In the genomic region with DNA sequence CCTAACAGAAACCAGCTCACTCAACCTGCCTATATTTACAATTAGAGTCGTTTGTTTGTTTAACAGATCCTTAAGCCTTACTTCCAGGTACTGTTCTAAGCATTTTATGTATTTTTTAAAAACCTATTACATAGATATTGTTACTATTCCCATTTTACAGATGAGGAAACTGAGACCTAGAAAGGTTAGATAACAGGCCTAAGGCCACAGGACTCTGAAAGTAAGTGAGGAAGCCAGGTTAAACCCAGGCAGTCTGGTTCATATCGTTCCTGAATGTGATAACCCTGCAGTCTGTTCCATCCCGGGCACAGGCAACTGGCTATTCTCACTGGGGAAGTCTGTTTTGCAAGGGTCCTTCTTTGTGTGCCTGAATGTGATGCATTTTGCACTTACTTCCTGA, we compare ENCODE assay signal across 18 cellular contexts.
DNase-seq lines count a peak whose midpoint lies in the region; ATAC-seq, FAIRE-seq and TF ChIP-seq lines count a peak whose summit lies in the region.
"Had no signal": no experiment of that assay in that cellular context is flagged by ENCODE, and none has a peak within 500 bp of the region (broad histone marks: within the 10 kb centered on the region; RNA-seq: fewer than 3 reads in every experiment).

No MANE protein-coding gene starts in this region.

- peak overlapping the region; percentile 82 for H3K4me3 Mint-ChIP-seq in HFFc6
- H3K4me3 Mint-ChIP-seq: CD4-positive, alpha-beta memory T cell had no signal

- no peak overlapping the region for H3K9ac ChIP-seq in fibroblast of lung (ENCODE audit: insufficient read depth, low read length)

- H3K27me3 Mint-ChIP-seq in HFFc6 (ENCODE audit: insufficient read depth) = no peaks in the 10 kb centered on the region; the same call in 1 of the 2 replicates
- H3K27me3 Mint-ChIP-seq: CD4-positive, alpha-beta memory T cell had no signal

- POLR2A ChIA-PET in A673 (lab: Charles Lee; ENCODE audit: low non-redundant PET) = no interaction called here

- WGBS in small intestine, 3 donors = 57 to 82% (median 62%) methylated on average over 3 of the region's 3 CpGs

- no peaks in the 10 kb centered on the region for H4K20me1 ChIP-seq in fibroblast of lung (ENCODE audit: control insufficient read depth, extremely low read depth, insufficient read depth, low read length)

- H3K9me3 ChIP-seq in A673 (ENCODE audit: low read depth, low read length, poor library complexity, severe bottlenecking) = peaks cover 8% of the 10 kb centered on the region
- H3K9me3 ChIP-seq in fibroblast of lung (ENCODE audit: control insufficient read depth, insufficient read depth, low read depth, low read length) = no peaks in the 10 kb centered on the region
- H3K9me3 ChIP-seq in small intestine (ENCODE audit: control insufficient read depth, low read depth) = no peaks in the 10 kb centered on the region
- H3K9me3 ChIP-seq: BE2C, HAP-1 had no signal

- ATAC-seq in stimulated activated naive CD8-positive, alpha-beta T cell treated with anti-CD3 and anti-CD28 coated beads, Interleukin-15, Interleukin-2, amounts not matched to agents 100 U/mL and 50 U/mL, for 24 hours = no peak

- H3K27ac ChIP-seq in A673 (ENCODE audit: low read depth, low read length, poor library complexity, severe bottlenecking) = peak overlapping the region; percentile 14
- no peak overlapping the region for H3K27ac ChIP-seq in fibroblast of lung (ENCODE audit: insufficient read depth, low read length)
- H3K27ac ChIP-seq in small intestine (ENCODE audit: low read depth in 1 of 2, low read length in 1 of 2) = no peak overlapping the region
- H3K27ac ChIP-seq: C4-2B had no signal

- H3K27ac Mint-ChIP-seq in HFFc6 = peak overlapping the region; percentile 94

- no TSS peak for BruUV-seq in A673 (replicated peaks; lab: Mats Ljungman, UMichigan)

- H3K36me3 ChIP-seq in A673 (ENCODE audit: insufficient read depth, low read length, poor library complexity, severe bottlenecking) (no peaks in the 10 kb centered on the region), fibroblast of lung (ENCODE audit: control insufficient read depth, insufficient read depth, low read length) (no peaks in the 10 kb centered on the region), small intestine (ENCODE audit: control insufficient read depth in 2 of 2, insufficient read depth in 2 of 2, low read length in 2 of 2) (no peaks in the 10 kb centered on the region)
- H3K36me3 ChIP-seq: BE2C, HAP-1 had no signal

- peaks cover 17% of the 10 kb centered on the region for H3K4me1 Mint-ChIP-seq in HFFc6 (ENCODE audit: low read depth)

- no peaks in the 10 kb centered on the region for H3K79me2 ChIP-seq in fibroblast of lung (ENCODE audit: control insufficient read depth, insufficient read depth, low read length)

- CTCF ChIA-PET in A673 (lab: Charles Lee) = no interaction called here

- H3K4me2 ChIP-seq in fibroblast of lung (ENCODE audit: extremely low read depth, insufficient read depth, low read length) = peak overlapping the region; percentile 58

- H2AFZ ChIP-seq in fibroblast of lung (ENCODE audit: low read length) = no peak overlapping the region

- TF ChIP-seq CTCF in A673 (conservative IDR thresholded peaks at IDR 0.05; ENCODE audit: low read depth, low read length) (no peak), HFFc6 (IDR thresholded peaks at IDR 0.05) (no peak), fibroblast of lung (conservative IDR thresholded peaks at IDR 0.05 in 1 of 2, IDR thresholded peaks at IDR 0.05 in 1 of 2; ENCODE audit: low read depth in 1 of 2, low read length in 2 of 2) (no peak)

- peaks cover 10% of the 10 kb centered on the region for H3K36me3 Mint-ChIP-seq in HFFc6 (ENCODE audit: low read depth)

- FAIRE-seq in small intestine (lab: Jason Lieb, UNC) = no peak
- FAIRE-seq: D721Med, GM19239, H1, HTR-8/SVneo had no signal

- no peaks in the 10 kb centered on the region for H3K27me3 ChIP-seq in A673 (replicated peaks; ENCODE audit: insufficient read depth, low read depth, low read length, poor library complexity)
- no peaks in the 10 kb centered on the region for H3K27me3 ChIP-seq in fibroblast of lung (ENCODE audit: control insufficient read depth, insufficient read depth, low read length)
- no peaks in the 10 kb centered on the region for H3K27me3 ChIP-seq in small intestine (ENCODE audit: control insufficient read depth in 2 of 2, insufficient read depth in 2 of 2, low read length in 2 of 2)
- H3K27me3 ChIP-seq: BE2C had no signal

- H3K4me1 ChIP-seq in A673 (ENCODE audit: insufficient read depth, low read length, poor library complexity, severe bottlenecking) (peaks cover 4% of the 10 kb centered on the region), fibroblast of lung (ENCODE audit: control insufficient read depth, extremely low read depth, insufficient read depth, low read length) (no peaks in the 10 kb centered on the region), small intestine (ENCODE audit: control insufficient read depth in 2 of 2, insufficient read depth in 1 of 2, low read depth in 1 of 2, low read length in 1 of 2) (no peaks in the 10 kb centered on the region)
- H3K4me1 ChIP-seq: BE2C, HAP-1 had no signal

- peaks cover 10% of the 10 kb centered on the region for H3K9me3 Mint-ChIP-seq in HFFc6

- H3K4me3 ChIP-seq in A673 (ENCODE audit: low read depth, low read length, poor library complexity, severe bottlenecking) = no peak overlapping the region
- H3K4me3 ChIP-seq in fibroblast of lung (replicated peaks in 1 of 4; ENCODE audit: control extremely low read depth in 1 of 4, insufficient read depth in 1 of 4, low read depth in 3 of 4, low read length in 4 of 4) = no peak overlapping the region
- H3K4me3 ChIP-seq in small intestine (ENCODE audit: low read depth in 1 of 2, low read length in 2 of 2) = no peak overlapping the region
- H3K4me3 ChIP-seq: HAP-1 had no signal

- intact Hi-C loops in A673 (cut with micrococcal nuclease; ENCODE audit: unreplicated experiment) = no loop called here

- DNase-seq in A673 (ENCODE audit: low spot score) (no peak), HFFc6 (no peak), amniotic epithelial cell (ENCODE audit: low read depth) (peak; percentile 18), fibroblast of lung (ENCODE audit: low read depth in 2 of 2) (no peak), small intestine (no peak), DMS 273 (lab: John Stamatoyannopoulos, UW; ENCODE audit: unreplicated experiment) (no peak)
- no peak for DNase-seq in stimulated activated naive CD8-positive, alpha-beta T cell treated with anti-CD3 and anti-CD28 coated beads, Interleukin-15, Interleukin-2, amounts not matched to agents 100 U/mL and 50 U/mL, for 24 hours
- DNase-seq: BE2C; CD4-positive, alpha-beta memory T cell; COR-L47; DMS53; GF-D8 had no signal
